13 cellular contexts compared by ENCODE assay signal in the genomic region with DNA sequence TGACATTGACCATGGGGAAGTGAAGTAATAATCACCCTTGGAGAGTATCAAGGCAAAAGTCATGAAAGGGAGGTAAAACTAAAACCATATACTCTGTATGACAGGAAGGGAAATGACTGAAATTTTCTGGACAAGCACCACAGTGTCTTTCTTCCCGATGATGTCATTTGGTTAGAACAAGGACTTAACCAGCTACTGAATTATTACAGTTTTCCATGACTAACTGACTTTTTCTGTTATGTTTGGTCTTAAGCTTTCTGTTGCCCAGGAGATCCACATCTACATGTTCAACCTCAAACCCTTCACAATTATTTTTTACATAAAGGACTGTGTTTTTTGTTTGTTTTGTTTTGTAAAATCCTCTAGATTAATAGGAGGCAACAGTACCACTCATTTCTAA. TPM values are rescaled to one million over a fixed set of nuclear protein-coding genes. Genes with fewer than 3 reads are reported as not detected.
DNase-seq lines count a peak whose midpoint lies in the region; ATAC-seq, FAIRE-seq and TF ChIP-seq lines count a peak whose summit lies in the region.
"Had no signal": no experiment of that assay in that cellular context is flagged by ENCODE, and none has a peak within 500 bp of the region (broad histone marks: within the 10 kb centered on the region; RNA-seq: fewer than 3 reads in every experiment).

No MANE protein-coding gene starts in this region.

- peak overlapping the region; percentile 98 for H3K27ac Mint-ChIP-seq in astrocyte (ENCODE audit: unreplicated experiment)
- H3K27ac Mint-ChIP-seq: activated naive CD4-positive, alpha-beta T cell treated with anti-CD3 and anti-CD28 coated beads, Interleukin-2, amount 10 ng/mL, durations not matched to agents 7 days and 5 days had no signal

- H3K36me3 Mint-ChIP-seq in astrocyte (ENCODE audit: low read depth, unreplicated experiment), result peaks cover 8% of the 10 kb centered on the region
- H3K36me3 Mint-ChIP-seq: activated naive CD4-positive, alpha-beta T cell treated with anti-CD3 and anti-CD28 coated beads, Interleukin-2, amount 10 ng/mL, durations not matched to agents 7 days and 5 days had no signal

- H3K27ac ChIP-seq in astrocyte (ENCODE audit: low read depth, low read length), result peak overlapping the region; percentile 88
- H3K27ac ChIP-seq: VCaP had no signal

- H3K27me3 ChIP-seq in astrocyte (ENCODE audit: insufficient read depth, low read length) (no peaks in the 10 kb centered on the region), skeletal muscle satellite cell (ENCODE audit: control insufficient read depth, insufficient read depth, low read length) (no peaks in the 10 kb centered on the region)

- H3K4me3 ChIP-seq in astrocyte (ENCODE audit: insufficient read depth, low read depth, low read length) (no peak overlapping the region), skeletal muscle satellite cell (ENCODE audit: low read length) (no peak overlapping the region)
- H3K4me3 ChIP-seq: prostate gland had no signal

- H3K4me3 Mint-ChIP-seq in astrocyte (ENCODE audit: unreplicated experiment), result no peak overlapping the region
- H3K4me3 Mint-ChIP-seq: activated naive CD4-positive, alpha-beta T cell treated with anti-CD3 and anti-CD28 coated beads, Interleukin-2, amount 10 ng/mL, durations not matched to agents 7 days and 5 days had no signal

- no peak for ATAC-seq in HG03135 (IDR thresholded peaks at IDR 0.05; ENCODE audit: unreplicated experiment)

- no peaks in the 10 kb centered on the region for H3K9me3 ChIP-seq in astrocyte (ENCODE audit: insufficient read depth, low read depth, low read length)
- no peaks in the 10 kb centered on the region for H3K9me3 ChIP-seq in skeletal muscle satellite cell (replicated peaks; ENCODE audit: low read length)
- H3K9me3 ChIP-seq: prostate gland had no signal

- H3K4me1 Mint-ChIP-seq in astrocyte (ENCODE audit: low read depth, unreplicated experiment), result peaks cover 62% of the 10 kb centered on the region
- H3K4me1 Mint-ChIP-seq: activated naive CD4-positive, alpha-beta T cell treated with anti-CD3 and anti-CD28 coated beads, Interleukin-2, amount 10 ng/mL, durations not matched to agents 7 days and 5 days had no signal

- peak overlapping the region; percentile 55 for H3K4me2 ChIP-seq in astrocyte (ENCODE audit: low read length)
- H3K4me2 ChIP-seq in skeletal muscle satellite cell (ENCODE audit: low read length), result no peak overlapping the region

- peaks cover 97% of the 10 kb centered on the region for H3K79me2 ChIP-seq in astrocyte (ENCODE audit: insufficient read depth, low read length)

- peaks cover 36% of the 10 kb centered on the region for H3K4me1 ChIP-seq in astrocyte (ENCODE audit: insufficient read depth, low read length)
- H3K4me1 ChIP-seq in skeletal muscle satellite cell (ENCODE audit: control insufficient read depth, insufficient read depth, low read length), result peaks cover 33% of the 10 kb centered on the region
- H3K4me1 ChIP-seq: prostate gland had no signal

- DNase-seq in GM04504 (ENCODE audit: low read depth) (peak; percentile 58), astrocyte (ENCODE audit: low read depth) (peak; percentile 97), glomerular visceral epithelial cell (ENCODE audit: extremely low spot score) (peak; percentile 77), SKM-1 (lab: John Stamatoyannopoulos, UW; ENCODE audit: unreplicated experiment) (no peak), iPS-NIHi7 (ENCODE audit: extremely low spot score) (no peak), NCI-H446 treated with DMSO at 0.1 percent for 48 hours (lab: John Stamatoyannopoulos, UW) (no peak)
- DNase-seq: activated naive CD4-positive, alpha-beta T cell treated with anti-CD3 and anti-CD28 coated beads, Interleukin-2, amount 10 ng/mL, durations not matched to agents 7 days and 5 days; stimulated activated CD8-positive, alpha-beta memory T cell treated with anti-CD3 and anti-CD28 coated beads, Interleukin-4, amount 100 ng/mL, for 48 hours had no signal

- FAIRE-seq in astrocyte (lab: Jason Lieb, UNC), result peak; percentile 83
- FAIRE-seq: G401.6 had no signal

- no peak overlapping the region for H2AFZ ChIP-seq in astrocyte (ENCODE audit: low read depth, low read length)

- no peak for TF ChIP-seq CTCF in astrocyte (IDR thresholded peaks at IDR 0.05; ENCODE audit: insufficient read depth, low read depth, low read length)

- H3K27me3 Mint-ChIP-seq in astrocyte (ENCODE audit: low read depth, unreplicated experiment), result no peaks in the 10 kb centered on the region

- peaks cover 2% of the 10 kb centered on the region for H3K9me3 Mint-ChIP-seq in astrocyte (ENCODE audit: unreplicated experiment)
- H3K9me3 Mint-ChIP-seq: activated naive CD4-positive, alpha-beta T cell treated with anti-CD3 and anti-CD28 coated beads, Interleukin-2, amount 10 ng/mL, durations not matched to agents 7 days and 5 days had no signal

- H3K36me3 ChIP-seq in astrocyte (ENCODE audit: insufficient read depth, low read length) (no peaks in the 10 kb centered on the region), skeletal muscle satellite cell (ENCODE audit: insufficient read depth, low read length) (no peaks in the 10 kb centered on the region)
- H3K36me3 ChIP-seq: prostate gland had no signal

- H3K9ac ChIP-seq in astrocyte (ENCODE audit: low read length) (peak overlapping the region; percentile 70), skeletal muscle satellite cell (ENCODE audit: low read depth, low read length) (peak overlapping the region; percentile 32)

- peaks cover 22% of the 10 kb centered on the region for H4K20me1 ChIP-seq in astrocyte (ENCODE audit: insufficient read depth, low read length)

RNA-seq across cellular contexts. Expression of a gene that starts 42.9 kb away (rescaled TPM):
- 21.3 and 27.7 TPM in 2 replicates for total RNA-seq in astrocyte
- total RNA-seq in skeletal muscle satellite cell (2012; rRNA removed), result 0.44 and 2.0 TPM in 2 replicates

Comparison
In these comparisons a context has a peak if more than half of its experiments do, and no peak if none do; other contexts are left out.
1. DNase-seq: peak in GM04504 (single experiment), astrocyte (single experiment) and glomerular visceral epithelial cell (single experiment); none in SKM-1 (single experiment), iPS-NIHi7 (single experiment) and NCI-H446 treated with DMSO at 0.1 percent for 48 hours (single experiment).